In the genomic region with DNA sequence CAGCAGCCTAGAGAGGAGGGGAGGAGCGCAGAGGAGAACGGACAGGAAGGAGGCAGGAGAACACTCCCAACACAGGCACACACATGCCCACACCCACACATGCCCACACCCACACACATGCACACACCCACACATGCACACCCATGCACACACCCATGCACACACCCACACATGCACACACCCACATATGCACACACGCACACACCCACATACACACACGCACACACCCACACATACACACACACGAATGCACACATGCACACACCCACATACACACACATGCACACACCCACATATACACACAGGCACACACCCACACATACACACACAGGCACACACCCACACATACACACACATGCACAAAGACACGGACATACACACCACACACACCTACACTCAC, we compare ENCODE assay signal across 28 cellular contexts. TPM values are rescaled to one million over a fixed set of nuclear protein-coding genes. Genes with fewer than 3 reads are reported as not detected.
A peak's percentile ranks its signal among the peaks of the same experiment; 100 is the strongest.
DNase-seq lines count a peak whose midpoint lies in the region; ATAC-seq, FAIRE-seq and TF ChIP-seq lines count a peak whose summit lies in the region.
"Had no signal": no experiment of that assay in that cellular context is flagged by ENCODE, and none has a peak within 500 bp of the region (broad histone marks: within the 10 kb centered on the region; RNA-seq: fewer than 3 reads in every experiment).

No MANE protein-coding gene starts in this region.

- H3K4me3 Mint-ChIP-seq in activated T-helper 17 cell treated with anti-CD3 and anti-CD28 coated beads, Interleukin-2, amount 50 U/mL, for 72 hours: no peak overlapping the region
- no peak overlapping the region for H3K4me3 Mint-ChIP-seq in activated CD8-positive, alpha-beta T cell treated with anti-CD3 and anti-CD28 coated beads for 36 hours
- H3K4me3 Mint-ChIP-seq: activated naive CD4-positive, alpha-beta T cell treated with anti-CD3 and anti-CD28 coated beads for 36 hours; activated T-cell treated with anti-CD3 and anti-CD28 coated beads, Interleukin-2, amount 50 U/mL, for 4 hours; stimulated activated naive B cell treated with anti-CD40 and anti-IgM and Interleukin-4, amounts not matched to agents 10 μg/mL and 1 μg/mL and 100 μg/mL, for 72 hours had no signal

- ATAC-seq in HepG2: no peak
- no peak for ATAC-seq in right lobe of liver
- ATAC-seq in activated T-helper 17 cell treated with anti-CD3 and anti-CD28 coated beads, Interleukin-2, amount 50 U/mL, for 72 hours (replicated peaks): no peak
- no peak for ATAC-seq in GM18873 (IDR thresholded peaks at IDR 0.05; ENCODE audit: low FRiP score, unreplicated experiment)
- no peak for ATAC-seq in activated CD8-positive, alpha-beta T cell treated with anti-CD3 and anti-CD28 coated beads for 36 hours
- ATAC-seq: A549; activated T-cell treated with anti-CD3 and anti-CD28 coated beads, Interleukin-2, amount 50 U/mL, for 4 hours; stimulated activated naive B cell treated with anti-CD40 and anti-IgM and Interleukin-4, amounts not matched to agents 10 μg/mL and 1 μg/mL and 100 μg/mL, for 72 hours had no signal

- H3K9me3 Mint-ChIP-seq in activated T-helper 17 cell treated with anti-CD3 and anti-CD28 coated beads, Interleukin-2, amount 50 U/mL, for 72 hours: no peaks in the 10 kb centered on the region
- no peaks in the 10 kb centered on the region for H3K9me3 Mint-ChIP-seq in activated CD8-positive, alpha-beta T cell treated with anti-CD3 and anti-CD28 coated beads for 36 hours
- H3K9me3 Mint-ChIP-seq: activated naive CD4-positive, alpha-beta T cell treated with anti-CD3 and anti-CD28 coated beads for 36 hours; activated T-cell treated with anti-CD3 and anti-CD28 coated beads, Interleukin-2, amount 50 U/mL, for 4 hours; stimulated activated naive B cell treated with anti-CD40 and anti-IgM and Interleukin-4, amounts not matched to agents 10 μg/mL and 1 μg/mL and 100 μg/mL, for 72 hours had no signal

- no peak overlapping the region for H2BK15ac ChIP-seq in mesenchymal stem cell (ENCODE audit: low read depth, poor library complexity, severe bottlenecking)

- WGBS in HepG2 (ENCODE audit: low lambda C conversion rate): 89% methylated on average over 6 of the region's 6 CpGs
- 91% methylated on average over 4 of the region's 6 CpGs for WGBS in right lobe of liver (ENCODE audit: insufficient coverage, low coverage, low lambda C conversion rate, missing lambda C conversion rate)
- 83% methylated on average over 5 of the region's 6 CpGs for WGBS in mesenchymal stem cell

- no peak overlapping the region for H4K8ac ChIP-seq in mesenchymal stem cell (ENCODE audit: low read length)

- DNase-seq in HepG2 (ENCODE audit: low spot score) (no peak), right lobe of liver (no peak), mesenchymal stem cell (no peak), mucosa of gallbladder (ENCODE audit: low spot score) (no peak), osteoblast (ENCODE audit: insufficient read length, low spot score, missing footprints) (no peak)
- no peak for DNase-seq in activated CD8-positive, alpha-beta T cell treated with anti-CD3 and anti-CD28 coated beads for 36 hours
- DNase-seq: activated CD4-positive, alpha-beta T cell treated with anti-CD3 and anti-CD28 coated beads for 1 hour; activated naive CD4-positive, alpha-beta T cell treated with anti-CD3 and anti-CD28 coated beads for 36 hours; activated T-cell treated with anti-CD3 and anti-CD28 coated beads, Interleukin-2, amount 50 U/mL, for 4 hours; anterior cingulate cortex; dermis blood vessel endothelial cell; esophagus squamous epithelium; foreskin melanocyte; NCI-H1105; NCI-H1930; sigmoid colon; SJCRH30; stimulated activated naive B cell treated with anti-CD40 and anti-IgM and Interleukin-4, amounts not matched to agents 10 μg/mL and 1 μg/mL and 100 μg/mL, for 72 hours; testis had no signal

- H3K36me3 Mint-ChIP-seq in activated T-helper 17 cell treated with anti-CD3 and anti-CD28 coated beads, Interleukin-2, amount 50 U/mL, for 72 hours (ENCODE audit: low read depth): peaks cover 75% of the 10 kb centered on the region
- peaks cover 27% of the 10 kb centered on the region for H3K36me3 Mint-ChIP-seq in activated CD8-positive, alpha-beta T cell treated with anti-CD3 and anti-CD28 coated beads for 36 hours (ENCODE audit: low read depth)

- no peak overlapping the region for H3K14ac ChIP-seq in mesenchymal stem cell (ENCODE audit: low read length in 2 of 2)

- H3K4me1 ChIP-seq in HepG2 (ENCODE audit: insufficient read depth, low read length) (peaks cover 18% of the 10 kb centered on the region), right lobe of liver (no peaks in the 10 kb centered on the region), mesenchymal stem cell (ENCODE audit: control insufficient read depth, insufficient read depth, low read depth, low read length) (peaks cover 15% of the 10 kb centered on the region), osteoblast (ENCODE audit: insufficient read depth, low read length) (peaks cover 13% of the 10 kb centered on the region)
- H3K4me1 ChIP-seq: A549, prostate gland, SJCRH30, testis had no signal

- H2BK120ac ChIP-seq in mesenchymal stem cell (ENCODE audit: low read depth, low read length): no peak overlapping the region

- H3K4me1 Mint-ChIP-seq in activated T-helper 17 cell treated with anti-CD3 and anti-CD28 coated beads, Interleukin-2, amount 50 U/mL, for 72 hours: peaks cover 16% of the 10 kb centered on the region
- peaks cover 17% of the 10 kb centered on the region for H3K4me1 Mint-ChIP-seq in activated CD8-positive, alpha-beta T cell treated with anti-CD3 and anti-CD28 coated beads for 36 hours (ENCODE audit: low read depth)

- H3K4me3 ChIP-seq in HepG2 (replicated peaks in 1 of 3; ENCODE audit: insufficient read depth in 1 of 3, low read depth in 2 of 3, low read length in 3 of 3) (no peak overlapping the region), right lobe of liver (no peak overlapping the region), mesenchymal stem cell (ENCODE audit: insufficient read depth in 1 of 2, low read depth in 1 of 2, low read length in 2 of 2) (peak overlapping the region in 1 of 2 experiments; percentile 20), osteoblast (ENCODE audit: insufficient read depth, low read length) (no peak overlapping the region)
- H3K4me3 ChIP-seq: A549, cardiac muscle cell, esophagus squamous epithelium, prostate gland, sigmoid colon, SJCRH30, testis, vagina had no signal

- H3K27ac Mint-ChIP-seq in activated T-helper 17 cell treated with anti-CD3 and anti-CD28 coated beads, Interleukin-2, amount 50 U/mL, for 72 hours: peak overlapping the region; percentile 24
- no peak overlapping the region for H3K27ac Mint-ChIP-seq in activated CD8-positive, alpha-beta T cell treated with anti-CD3 and anti-CD28 coated beads for 36 hours
- H3K27ac Mint-ChIP-seq: activated naive CD4-positive, alpha-beta T cell treated with anti-CD3 and anti-CD28 coated beads for 36 hours; stimulated activated naive B cell treated with anti-CD40 and anti-IgM and Interleukin-4, amounts not matched to agents 10 μg/mL and 1 μg/mL and 100 μg/mL, for 72 hours had no signal

- H3K9me3 ChIP-seq in HepG2 (ENCODE audit: low read length) (no peaks in the 10 kb centered on the region), right lobe of liver (no peaks in the 10 kb centered on the region), mesenchymal stem cell (ENCODE audit: control insufficient read depth, low read length) (no peaks in the 10 kb centered on the region), osteoblast (ENCODE audit: low read depth, low read length) (no peaks in the 10 kb centered on the region)
- H3K9me3 ChIP-seq: A549, esophagus squamous epithelium, neutrophil, prostate gland, sigmoid colon, SJCRH30, testis, vagina had no signal

- H3K79me2 ChIP-seq in HepG2 (ENCODE audit: insufficient read depth, low read length) (peaks cover 50% of the 10 kb centered on the region), osteoblast (ENCODE audit: insufficient read depth, low read length) (peaks cover 90% of the 10 kb centered on the region)

- peak overlapping the region in 1 of 2 experiments; percentile 69 for H3K18ac ChIP-seq in mesenchymal stem cell (ENCODE audit: low read depth in 1 of 2, low read length in 2 of 2)

- POLR2A ChIA-PET in HepG2 (lab: Yijun Ruan, JAX): no interaction called here
- POLR2A ChIA-PET in activated CD8-positive, alpha-beta T cell treated with anti-CD3 and anti-CD28 coated beads for 36 hours (lab: Charles Lee): interaction anchor here (1.2 kb wide), 1 partner anchor 11 kb away, joined by 3 read pairs; no protein-coding TSS in a partner anchor

- FAIRE-seq in HepG2 (lab: Jason Lieb, UNC): no peak
- FAIRE-seq: A549, endometrium, H54 had no signal

- CTCF ChIA-PET in HepG2 (lab: Yijun Ruan, JAX; ENCODE audit: low intra/inter-chr PET ratio, low total read pairs): no interaction called here
- CTCF ChIA-PET in activated CD8-positive, alpha-beta T cell treated with anti-CD3 and anti-CD28 coated beads for 36 hours (lab: Charles Lee): no interaction called here

- TF ChIP-seq POLR2A in HepG2 (IDR thresholded peaks at IDR 0.05; ENCODE audit: insufficient read depth in 1 of 2, low read depth in 2 of 2, low read length in 2 of 2) (no peak), right lobe of liver (IDR thresholded peaks at IDR 0.05) (no peak)

- H3K27me3 ChIP-seq in HepG2 (ENCODE audit: control insufficient read depth in 1 of 2, insufficient read depth in 2 of 2, low read length in 2 of 2): no peaks in the 10 kb centered on the region
- no peaks in the 10 kb centered on the region for H3K27me3 ChIP-seq in right lobe of liver
- no peaks in the 10 kb centered on the region for H3K27me3 ChIP-seq in mesenchymal stem cell (ENCODE audit: control insufficient read depth in 1 of 2, insufficient read depth in 1 of 2, low read length in 2 of 2)
- H3K27me3 ChIP-seq in osteoblast (ENCODE audit: insufficient read depth, low read length): no peaks in the 10 kb centered on the region
- H3K27me3 ChIP-seq: cardiac muscle cell, esophagus squamous epithelium, neutrophil, sigmoid colon, SJCRH30, testis, vagina had no signal

- H4K91ac ChIP-seq in mesenchymal stem cell (ENCODE audit: low read length): peak overlapping the region; percentile 63

- H3K36me3 ChIP-seq in HepG2 (replicated peaks in 1 of 2; ENCODE audit: control insufficient read depth in 1 of 2, insufficient read depth in 2 of 2, low read length in 2 of 2) (peaks cover 29 to 75% of the 10 kb centered on the region in 2 experiments), right lobe of liver (peaks cover 2 to 37% (median 8%) of the 10 kb centered on the region in 4 donors), mesenchymal stem cell (ENCODE audit: control insufficient read depth in 1 of 2, insufficient read depth in 2 of 2, low read depth in 1 of 2, low read length in 2 of 2) (peaks cover 70 to 75% of the 10 kb centered on the region in 2 experiments), osteoblast (ENCODE audit: insufficient read depth, low read length) (peaks cover 59% of the 10 kb centered on the region)

- H3K79me1 ChIP-seq in mesenchymal stem cell (replicated peaks; ENCODE audit: low read length, poor library complexity, severe bottlenecking): peaks cover 62% of the 10 kb centered on the region

- no peak for TF ChIP-seq EP300 in HepG2 (IDR thresholded peaks at IDR 0.05; ENCODE audit: low read depth in 2 of 2, low read length in 2 of 2)
- TF ChIP-seq EP300 in HepG2 (CRISPR knock-in tag; IDR thresholded peaks at IDR 0.05; ENCODE audit: borderline replicate concordance): no peak

- in situ Hi-C loops in HepG2 (cut with HindIII; ENCODE audit: extremely low pct_ligation_motif_present, low pct_unique_long_range_greater_than_20kb): no loop called here

- peaks cover 9% of the 10 kb centered on the region; the same call in 1 of the 2 replicates for H4K20me1 ChIP-seq in HepG2 (ENCODE audit: insufficient read depth, low read length)
- peaks cover 63% of the 10 kb centered on the region for H4K20me1 ChIP-seq in osteoblast (ENCODE audit: insufficient read depth, low read length)

- intact Hi-C loops in HepG2 (cut with micrococcal nuclease; ENCODE audit: unreplicated experiment) (no loop called here), right lobe of liver (cut with DNase I) (loop anchor here in 1 of 2 donors (10.0 kb wide), 1 partner anchor 124 kb away; no protein-coding TSS in a partner anchor)
- intact Hi-C loops in activated CD8-positive, alpha-beta T cell treated with anti-CD3 and anti-CD28 coated beads for 36 hours (cut with micrococcal nuclease): no loop called here

- no peak for TF ChIP-seq RAD21 in HepG2 (CRISPR knock-in tag; IDR thresholded peaks at IDR 0.05)

- no TSS peak for BruUV-seq in HepG2 (replicated peaks; lab: Mats Ljungman, UMichigan)

- H3K23ac ChIP-seq in mesenchymal stem cell (ENCODE audit: low read length in 2 of 2): peak overlapping the region in 1 of 2 experiments; percentile 68

- no peak overlapping the region for H2AK5ac ChIP-seq in mesenchymal stem cell (ENCODE audit: low read length, severe bottlenecking)

- no peak overlapping the region for H3K4ac ChIP-seq in mesenchymal stem cell (ENCODE audit: low read depth in 1 of 2, low read length in 2 of 2)

- H2AFZ ChIP-seq in HepG2 (ENCODE audit: low read length) (no peak overlapping the region), mesenchymal stem cell (ENCODE audit: low read depth, low read length) (no peak overlapping the region), osteoblast (ENCODE audit: low read length) (no peak overlapping the region)

- TF ChIP-seq CTCF in HepG2 (CRISPR knock-in tag; IDR thresholded peaks at IDR 0.05) (no peak), right lobe of liver (IDR thresholded peaks at IDR 0.05) (no peak), osteoblast (IDR thresholded peaks at IDR 0.05; ENCODE audit: extremely low read depth, low read depth, low read length) (no peak)
- TF ChIP-seq CTCF in activated CD8-positive, alpha-beta T cell treated with anti-CD3 and anti-CD28 coated beads for 36 hours (IDR thresholded peaks at IDR 0.05): no peak

- H3K27ac ChIP-seq in HepG2 (ENCODE audit: extremely low read length, insufficient read depth, low read length): no peak overlapping the region
- no peak overlapping the region for H3K27ac ChIP-seq in right lobe of liver
- H3K27ac ChIP-seq in mesenchymal stem cell (ENCODE audit: low read length, poor library complexity, severe bottlenecking): no peak overlapping the region
- H3K27ac ChIP-seq in osteoblast (ENCODE audit: low read depth, low read length): no peak overlapping the region
- H3K27ac ChIP-seq: A549, cardiac muscle cell, esophagus squamous epithelium, neutrophil, prostate gland, sigmoid colon, SJCRH30, testis, vagina had no signal

- H2BK5ac ChIP-seq in mesenchymal stem cell (ENCODE audit: low read depth, low read length, poor library complexity, severe bottlenecking): no peak overlapping the region

- H3K4me2 ChIP-seq in HepG2 (ENCODE audit: low read depth, low read length) (no peak overlapping the region), mesenchymal stem cell (ENCODE audit: low read length, poor library complexity, severe bottlenecking) (no peak overlapping the region), osteoblast (ENCODE audit: insufficient read depth, low read length) (no peak overlapping the region)
- H3K4me2 ChIP-seq: A549 had no signal

- H3K9ac ChIP-seq in HepG2 (ENCODE audit: insufficient read depth, low read depth, low read length) (no peak overlapping the region), mesenchymal stem cell (ENCODE audit: low read length) (no peak overlapping the region)

- H2BK12ac ChIP-seq in mesenchymal stem cell (ENCODE audit: low read length in 2 of 2): no peak overlapping the region

- H3K27me3 Mint-ChIP-seq in activated T-helper 17 cell treated with anti-CD3 and anti-CD28 coated beads, Interleukin-2, amount 50 U/mL, for 72 hours: no peaks in the 10 kb centered on the region
- H3K27me3 Mint-ChIP-seq in activated CD8-positive, alpha-beta T cell treated with anti-CD3 and anti-CD28 coated beads for 36 hours: no peaks in the 10 kb centered on the region
- H3K27me3 Mint-ChIP-seq: stimulated activated naive B cell treated with anti-CD40 and anti-IgM and Interleukin-4, amounts not matched to agents 10 μg/mL and 1 μg/mL and 100 μg/mL, for 72 hours had no signal

RNA-seq across cellular contexts. Expression of a gene that starts 7.0 kb away (rescaled TPM):
- total RNA-seq in HepG2 (2016; rRNA removed; fragmentation: Illumina TruSeq; extraction: Trizol): 92.4 and 111 TPM in 2 replicates
- 75.4 and 89.7 TPM in 2 replicates for total RNA-seq in HepG2 (2016; cell fraction: cytosol; rRNA removed; fragmentation: Illumina TruSeq; extraction: Trizol; ENCODE audit: low read depth)
- 95.7 and 103 TPM in 2 replicates for total RNA-seq in HepG2 (2016; cell fraction: insoluble cytoplasmic fraction; rRNA removed; fragmentation: Illumina TruSeq; extraction: Trizol)
- total RNA-seq in HepG2 (2016; cell fraction: membrane; rRNA removed; fragmentation: Illumina TruSeq; extraction: Trizol): 169 and 187 TPM in 2 replicates
- 37.2 and 43.4 TPM in 2 replicates for total RNA-seq in HepG2 (2016; cell fraction: nucleus; rRNA removed; fragmentation: Illumina TruSeq; extraction: Trizol)
- 46.6 and 51.4 TPM in 2 replicates for polyA plus RNA-seq in HepG2 (2011; rRNA removed)
- polyA plus RNA-seq in HepG2 (2011; cell fraction: cytosol; rRNA removed): 69.8 and 78.7 TPM in 2 replicates
- polyA plus RNA-seq in HepG2 (2011; cell fraction: nucleus; rRNA removed): 23.1 and 24.9 TPM in 2 replicates
- polyA plus RNA-seq in HepG2 (2012): 80.3 and 83.9 TPM in 2 replicates
- 129 and 158 TPM in 2 replicates for polyA plus RNA-seq in HepG2 (2016; cell fraction: cytosol; fragmentation: Illumina TruSeq; extraction: Trizol; ENCODE audit: low read depth)
- polyA plus RNA-seq in HepG2 (2016; cell fraction: insoluble cytoplasmic fraction; fragmentation: Illumina TruSeq; extraction: Trizol; ENCODE audit: low read depth): 154 and 159 TPM in 2 replicates
- 228 and 251 TPM in 2 replicates for polyA plus RNA-seq in HepG2 (2016; cell fraction: membrane; fragmentation: Illumina TruSeq; extraction: Trizol; ENCODE audit: low read depth)
- 69.6 and 74.5 TPM in 2 replicates for polyA plus RNA-seq in HepG2 (2016; cell fraction: nucleus; fragmentation: Illumina TruSeq; extraction: Trizol; ENCODE audit: insufficient read depth, low read depth)
- 52.3 and 76.3 TPM in 2 replicates for polyA minus RNA-seq in HepG2 (2011; rRNA and poly(A)+ RNA removed; ENCODE audit: low replicate concordance)
- polyA minus RNA-seq in HepG2 (2011; cell fraction: cytosol; rRNA and poly(A)+ RNA removed): 36.4 and 40.4 TPM in 2 replicates
- 19.8 and 23.2 TPM in 2 replicates for polyA minus RNA-seq in HepG2 (2011; cell fraction: nucleus; rRNA and poly(A)+ RNA removed)
- 10 to 100 TPM; 33.4 to 41.2 (median 36.6) TPM for total RNA-seq in right lobe of liver
- 10 to 100 TPM; 52.6 to 86.2 TPM for total RNA-seq in activated T-helper 17 cell treated with anti-CD3 and anti-CD28 coated beads, Interleukin-2, amount 50 U/mL, for 72 hours
- polyA plus RNA-seq in mesenchymal stem cell (2013, experiment 1 of 2): 110 TPM
- polyA plus RNA-seq in mesenchymal stem cell (2013, experiment 2 of 2): 108 TPM
- 70.5 TPM for total RNA-seq in mucosa of gallbladder
- total RNA-seq in activated CD8-positive, alpha-beta T cell treated with anti-CD3 and anti-CD28 coated beads for 36 hours: 10 to 100 TPM; 69.8 to 72.9 TPM
- 80.7 and 82.8 TPM in 2 replicates for total RNA-seq in osteoblast

RNA-seq across cellular contexts. Expression of a gene that starts 9.2 kb away (rescaled TPM):
- total RNA-seq in HepG2 (2016; rRNA removed; fragmentation: Illumina TruSeq; extraction: Trizol) (55.4 and 62.0 TPM in 2 replicates), right lobe of liver (10 to 100 TPM; 41.5 to 54.6 (median 49.9) TPM), mucosa of gallbladder (74.4 TPM), osteoblast (75.3 and 94.3 TPM in 2 replicates)
- total RNA-seq in HepG2 (2016; cell fraction: cytosol; rRNA removed; fragmentation: Illumina TruSeq; extraction: Trizol; ENCODE audit: low read depth): 6.2 and 7.8 TPM in 2 replicates
- 55.6 and 59.2 TPM in 2 replicates for total RNA-seq in HepG2 (2016; cell fraction: insoluble cytoplasmic fraction; rRNA removed; fragmentation: Illumina TruSeq; extraction: Trizol)
- total RNA-seq in HepG2 (2016; cell fraction: membrane; rRNA removed; fragmentation: Illumina TruSeq; extraction: Trizol): 24.1 and 25.4 TPM in 2 replicates
- 58.4 and 64.5 TPM in 2 replicates for total RNA-seq in HepG2 (2016; cell fraction: nucleus; rRNA removed; fragmentation: Illumina TruSeq; extraction: Trizol)
- 92.0 and 106 TPM in 2 replicates for polyA plus RNA-seq in HepG2 (2011; rRNA removed)
- 65.4 and 70.1 TPM in 2 replicates for polyA plus RNA-seq in HepG2 (2011; cell fraction: cytosol; rRNA removed)
- polyA plus RNA-seq in HepG2 (2011; cell fraction: nucleus; rRNA removed): 159 and 211 TPM in 2 replicates
- 63.5 and 84.4 TPM in 2 replicates for polyA plus RNA-seq in HepG2 (2012)
- polyA plus RNA-seq in HepG2 (2016; cell fraction: cytosol; fragmentation: Illumina TruSeq; extraction: Trizol; ENCODE audit: low read depth): 6.2 and 8.1 TPM in 2 replicates
- 70.2 and 76.6 TPM in 2 replicates for polyA plus RNA-seq in HepG2 (2016; cell fraction: insoluble cytoplasmic fraction; fragmentation: Illumina TruSeq; extraction: Trizol; ENCODE audit: low read depth)
- polyA plus RNA-seq in HepG2 (2016; cell fraction: membrane; fragmentation: Illumina TruSeq; extraction: Trizol; ENCODE audit: low read depth): 18.6 and 20.2 TPM in 2 replicates
- polyA plus RNA-seq in HepG2 (2016; cell fraction: nucleus; fragmentation: Illumina TruSeq; extraction: Trizol; ENCODE audit: insufficient read depth, low read depth): 135 and 144 TPM in 2 replicates
- 53.7 and 134 TPM in 2 replicates for polyA minus RNA-seq in HepG2 (2011; rRNA and poly(A)+ RNA removed; ENCODE audit: low replicate concordance)
- polyA minus RNA-seq in HepG2 (2011; cell fraction: cytosol; rRNA and poly(A)+ RNA removed): 25.8 and 27.2 TPM in 2 replicates
- polyA minus RNA-seq in HepG2 (2011; cell fraction: nucleus; rRNA and poly(A)+ RNA removed): 110 and 138 TPM in 2 replicates
- total RNA-seq in activated T-helper 17 cell treated with anti-CD3 and anti-CD28 coated beads, Interleukin-2, amount 50 U/mL, for 72 hours: 100 to 1,000 TPM in 1 of 2 donors, 10 to 100 TPM in 1; 88.9 to 136 TPM
- polyA plus RNA-seq in mesenchymal stem cell (2013, experiment 1 of 2): 40.3 TPM
- 37.8 TPM for polyA plus RNA-seq in mesenchymal stem cell (2013, experiment 2 of 2)
- 100 to 1,000 TPM; 113 to 115 TPM for total RNA-seq in activated CD8-positive, alpha-beta T cell treated with anti-CD3 and anti-CD28 coated beads for 36 hours
